Comparison of ENCODE assay signal across 18 cellular contexts in the genomic region with DNA sequence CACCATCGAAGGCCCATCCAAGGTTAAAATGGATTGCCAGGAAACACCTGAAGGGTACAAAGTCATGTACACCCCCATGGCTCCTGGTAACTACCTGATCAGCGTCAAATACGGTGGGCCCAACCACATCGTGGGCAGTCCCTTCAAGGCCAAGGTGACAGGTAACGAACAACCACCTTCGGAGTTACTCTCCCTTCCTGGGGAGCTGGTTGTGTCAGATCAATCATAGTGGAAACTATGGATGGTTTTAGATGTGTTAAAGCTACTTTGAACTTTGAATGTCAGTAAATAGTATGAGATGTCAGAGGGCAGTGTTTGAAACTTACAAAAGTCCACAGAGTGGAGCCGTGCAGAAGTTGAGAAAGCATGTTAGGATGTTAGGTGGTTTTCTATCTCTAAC. TPM values are rescaled to one million over a fixed set of nuclear protein-coding genes. Genes with fewer than 3 reads are reported as not detected.
"Had no signal": no experiment of that assay in that cellular context is flagged by ENCODE, and none has a peak within 500 bp of the region (broad histone marks: within the 10 kb centered on the region; RNA-seq: fewer than 3 reads in every experiment).

No MANE protein-coding gene starts in this region.

- H3K27ac Mint-ChIP-seq: activated naive CD4-positive, alpha-beta T cell treated with anti-CD3 and anti-CD28 coated beads, Interleukin-2, amount 10 ng/mL, durations not matched to agents 7 days and 5 days; activated T-helper 2 cell treated with anti-CD3 and anti-CD28 coated beads, Interferon-gamma antibody, Interleukin-2, Interleukin-4, amounts not matched to agents 10 μg/mL and 5 μg/mL and 100 μg/mL, durations not matched to agents 14 hours and 24 hours and 36 hours; stimulated activated effector memory CD8-positive, alpha-beta T cell treated with anti-CD3 and anti-CD28 coated beads, Interleukin-12 subunit alpha, Interleukin-12 subunit beta, amount 100 ng/mL, for 72 hours had no signal

- H3K36me3 Mint-ChIP-seq: activated naive CD4-positive, alpha-beta T cell treated with anti-CD3 and anti-CD28 coated beads, Interleukin-2, amount 10 ng/mL, durations not matched to agents 7 days and 5 days; stimulated activated effector memory CD8-positive, alpha-beta T cell treated with anti-CD3 and anti-CD28 coated beads, Interleukin-12 subunit alpha, Interleukin-12 subunit beta, amount 100 ng/mL, for 72 hours had no signal

- H3K27me3 ChIP-seq: ovary, upper lobe of right lung had no signal

- DNase-seq: activated CD4-positive, alpha-beta T cell treated with anti-CD3 and anti-CD28 coated beads, Interleukin-2, amount 50 U/mL, for 1 hour; activated naive CD4-positive, alpha-beta T cell treated with anti-CD3 and anti-CD28 coated beads, Interleukin-2, amount 10 ng/mL, durations not matched to agents 7 days and 5 days; activated T-cell treated with anti-CD3 and anti-CD28 coated beads for 4 hours; central memory CD4-positive, alpha-beta T cell; cortex of kidney; effector memory CD4-positive, alpha-beta T cell; left ventricle myocardium superior; mesendoderm; ovary; retina; T-helper 17 cell; upper lobe of right lung had no signal

- H3K27me3 Mint-ChIP-seq: activated naive CD4-positive, alpha-beta T cell treated with anti-CD3 and anti-CD28 coated beads, Interleukin-2, amount 10 ng/mL, durations not matched to agents 7 days and 5 days; T-helper 17 cell had no signal

- H3K9me3 Mint-ChIP-seq: activated naive CD4-positive, alpha-beta T cell treated with anti-CD3 and anti-CD28 coated beads, Interleukin-2, amount 10 ng/mL, durations not matched to agents 7 days and 5 days; activated T-helper 2 cell treated with anti-CD3 and anti-CD28 coated beads, Interferon-gamma antibody, Interleukin-2, Interleukin-4, amounts not matched to agents 10 μg/mL and 5 μg/mL and 100 μg/mL, durations not matched to agents 14 hours and 24 hours and 36 hours; stimulated activated effector memory CD8-positive, alpha-beta T cell treated with anti-CD3 and anti-CD28 coated beads, Interleukin-12 subunit alpha, Interleukin-12 subunit beta, amount 100 ng/mL, for 72 hours had no signal

- ATAC-seq: stimulated activated effector memory CD8-positive, alpha-beta T cell treated with anti-CD3 and anti-CD28 coated beads, Interleukin-12 subunit alpha, Interleukin-12 subunit beta, amount 100 ng/mL, for 72 hours; T-helper 17 cell; upper lobe of right lung had no signal

- H3K9me3 ChIP-seq: ovary, upper lobe of right lung had no signal

- H3K4me3 Mint-ChIP-seq: activated naive CD4-positive, alpha-beta T cell treated with anti-CD3 and anti-CD28 coated beads, Interleukin-2, amount 10 ng/mL, durations not matched to agents 7 days and 5 days; stimulated activated effector memory CD8-positive, alpha-beta T cell treated with anti-CD3 and anti-CD28 coated beads, Interleukin-12 subunit alpha, Interleukin-12 subunit beta, amount 100 ng/mL, for 72 hours; T-helper 17 cell had no signal

- H3K4me3 ChIP-seq: ovary, smooth muscle cell, upper lobe of right lung had no signal

- H3K27ac ChIP-seq: upper lobe of right lung had no signal

- FAIRE-seq: TTC549 had no signal

- H3K36me3 ChIP-seq: ovary had no signal

- H3K4me1 Mint-ChIP-seq: activated naive CD4-positive, alpha-beta T cell treated with anti-CD3 and anti-CD28 coated beads, Interleukin-2, amount 10 ng/mL, durations not matched to agents 7 days and 5 days; stimulated activated effector memory CD8-positive, alpha-beta T cell treated with anti-CD3 and anti-CD28 coated beads, Interleukin-12 subunit alpha, Interleukin-12 subunit beta, amount 100 ng/mL, for 72 hours had no signal

RNA-seq across cellular contexts. Expression of a gene that starts 42.3 kb away (rescaled TPM):
- total RNA-seq: activated CD8-positive, alpha-beta memory T cell treated with anti-CD3 and anti-CD28 coated beads for 36 hours; activated T-helper 2 cell treated with anti-CD3 and anti-CD28 coated beads, Interferon-gamma antibody, Interleukin-2, Interleukin-4, amounts not matched to agents 10 μg/mL and 5 μg/mL and 100 μg/mL, durations not matched to agents 14 hours and 24 hours and 36 hours; smooth muscle cell had no signal
- polyA plus RNA-seq: neural cell had no signal
